Comparison of ENCODE assay signal across 2 cellular contexts in the genomic region with DNA sequence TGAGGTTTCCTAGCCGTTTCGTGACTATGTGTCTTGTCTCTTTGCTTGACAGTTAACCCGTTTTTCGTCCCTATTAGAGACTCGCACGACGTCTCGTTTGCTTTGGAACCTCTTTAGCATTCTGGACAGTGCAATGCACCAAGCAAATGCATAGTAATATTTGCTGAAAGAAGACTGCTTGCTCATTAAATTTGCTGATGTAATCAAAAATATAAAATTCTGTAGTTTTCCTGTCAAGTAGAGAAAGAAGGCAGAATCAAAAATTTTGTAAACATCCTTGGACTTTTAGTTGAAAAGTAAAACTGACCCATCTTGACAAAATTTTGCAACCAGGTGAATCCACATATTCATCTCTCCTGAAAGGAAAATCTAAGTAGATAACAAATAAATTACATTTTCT.
TF ChIP-seq lines count a peak whose summit lies in the region.

No MANE protein-coding gene starts in this region.

TF ChIP-seq in H1, 55 proteins besides CTCF, POLR2A, EP300 and RAD21:
- TF ChIP-seq CBX5 (IDR thresholded peaks at IDR 0.05; ENCODE audit: low read depth, low read length) (no peak), CHD2 (IDR thresholded peaks at IDR 0.05; ENCODE audit: low read length) (no peak), SUZ12 (IDR thresholded peaks at IDR 0.05; ENCODE audit: low read length) (no peak), EZH2 (IDR thresholded peaks at IDR 0.05; ENCODE audit: low read depth, low read length, severe bottlenecking) (no peak), CBX8 (IDR thresholded peaks at IDR 0.05; ENCODE audit: borderline replicate concordance, low read depth, low read length) (no peak), PHF8 (conservative IDR thresholded peaks at IDR 0.05; ENCODE audit: low read depth, low read length) (no peak), MAFK (IDR thresholded peaks at IDR 0.05; ENCODE audit: low read depth, low read length) (peak; percentile 75; the same call in 1 of the 2 replicates)
- TF ChIP-seq, protein P1, sequence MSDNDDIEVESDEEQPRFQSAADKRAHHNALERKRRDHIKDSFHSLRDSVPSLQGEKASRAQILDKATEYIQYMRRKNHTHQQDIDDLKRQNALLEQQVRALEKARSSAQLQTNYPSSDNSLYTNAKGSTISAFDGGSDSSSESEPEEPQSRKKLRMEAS (IDR thresholded peaks at IDR 0.05), result no peak
TF ChIP-seq in H1: peak in this region for 1.

TF ChIP-seq in HepG2, 621 proteins besides CTCF, POLR2A, EP300 and RAD21:
- TF ChIP-seq MAFK (conservative IDR thresholded peaks at IDR 0.05 in 1 of 2, IDR thresholded peaks at IDR 0.05 in 1 of 2; ENCODE audit: low read length in 2 of 2), result peak; percentile 96 to 98
- peak; percentile 98 for TF ChIP-seq MAFF (IDR thresholded peaks at IDR 0.05; ENCODE audit: low read depth, low read length)
- TF ChIP-seq, protein P2, sequence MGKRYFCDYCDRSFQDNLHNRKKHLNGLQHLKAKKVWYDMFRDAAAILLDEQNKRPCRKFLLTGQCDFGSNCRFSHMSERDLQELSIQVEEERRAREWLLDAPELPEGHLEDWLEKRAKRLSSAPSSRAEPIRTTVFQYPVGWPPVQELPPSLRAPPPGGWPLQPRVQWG (CRISPR knock-in tag; IDR thresholded peaks at IDR 0.05; ENCODE audit: borderline replicate concordance, low read depth), result no peak
